9 cellular contexts compared by ENCODE assay signal in genomic region chr19:43438291-43439162, GRCh38. TPM values are rescaled to one million over a fixed set of nuclear protein-coding genes. Genes with fewer than 3 reads are reported as not detected.
A peak's percentile ranks its signal among the peaks of the same experiment; 100 is the strongest.
DNase-seq lines count a peak whose midpoint lies in the region; ATAC-seq, FAIRE-seq and TF ChIP-seq lines count a peak whose summit lies in the region.
"Had no signal": no experiment of that assay in that cellular context is flagged by ENCODE, and none has a peak within 500 bp of the region (broad histone marks: within the 10 kb centered on the region; RNA-seq: fewer than 3 reads in every experiment).

No MANE protein-coding gene starts in this region.

- no peaks in the 10 kb centered on the region for H3K36me3 Mint-ChIP-seq in activated T-cell treated with anti-CD3 and anti-CD28 coated beads, Interleukin-2, amount 50 U/mL, for 24 hours (ENCODE audit: low read depth)

- H3K4me2 ChIP-seq in HCT116 (ENCODE audit: low read length): peak overlapping the region; percentile 24

- no peak overlapping the region for H3K4me3 ChIP-seq in HCT116 (replicated peaks in 1 of 2; ENCODE audit: low read depth in 1 of 2, low read length in 2 of 2)
- H3K4me3 ChIP-seq in right atrium auricular region: no peak overlapping the region

- H3K27me3 ChIP-seq in HCT116 (ENCODE audit: insufficient read depth, low read length): no peaks in the 10 kb centered on the region
- H3K27me3 ChIP-seq in right atrium auricular region: no peaks in the 10 kb centered on the region

- H3K36me3 ChIP-seq in HCT116 (ENCODE audit: control insufficient read depth in 1 of 2, insufficient read depth in 2 of 2, low read length in 2 of 2) (no peaks in the 10 kb centered on the region), right atrium auricular region (no peaks in the 10 kb centered on the region)

- intact Hi-C loops in HCT116 (cut with micrococcal nuclease): loop anchor here (10.0 kb wide), 1 partner anchor 506 kb away; no protein-coding TSS in a partner anchor

- POLR2A ChIA-PET in HCT116 (lab: Charles Lee): interaction anchor here (0.6 to 1.6 kb wide), 2 partner anchors 87 to 235 kb away, joined by 3 to 5 read pairs; no protein-coding TSS in a partner anchor

- no peaks in the 10 kb centered on the region for H3K9me3 Mint-ChIP-seq in activated T-cell treated with anti-CD3 and anti-CD28 coated beads, Interleukin-2, amount 50 U/mL, for 24 hours

- no peak for FAIRE-seq in D721Med (lab: Jason Lieb, UNC)

- peak overlapping the region; percentile 52 for H3K27ac Mint-ChIP-seq in activated T-cell treated with anti-CD3 and anti-CD28 coated beads, Interleukin-2, amount 50 U/mL, for 24 hours

- TF ChIP-seq RAD21 in HCT116 (IDR thresholded peaks at IDR 0.05; ENCODE audit: low read depth): no peak

- H3K4me3 Mint-ChIP-seq in activated T-cell treated with anti-CD3 and anti-CD28 coated beads, Interleukin-2, amount 50 U/mL, for 24 hours: no peak overlapping the region

- no peaks in the 10 kb centered on the region for H3K27me3 Mint-ChIP-seq in activated T-cell treated with anti-CD3 and anti-CD28 coated beads, Interleukin-2, amount 50 U/mL, for 24 hours

- H3K79me2 ChIP-seq in HCT116 (ENCODE audit: insufficient read depth, low read length): no peaks in the 10 kb centered on the region

- peaks cover 52% of the 10 kb centered on the region for H3K4me1 Mint-ChIP-seq in activated T-cell treated with anti-CD3 and anti-CD28 coated beads, Interleukin-2, amount 50 U/mL, for 24 hours (ENCODE audit: low read depth)

- peaks cover 0 to 16% of the 10 kb centered on the region in 2 experiments; a peak in 2 of 4 replicates for H3K4me1 ChIP-seq in HCT116 (ENCODE audit: control insufficient read depth in 1 of 2, insufficient read depth in 2 of 2, low read length in 2 of 2)
- peaks cover 0 to 13% of the 10 kb centered on the region in 2 donors for H3K4me1 ChIP-seq in right atrium auricular region

- peak; percentile 90 for DNase-seq in AG08395 (ENCODE audit: low spot score)
- no peak for DNase-seq in HCT116 (ENCODE audit: low read depth, low spot score)
- no peak for DNase-seq in activated T-cell treated with anti-CD3 and anti-CD28 coated beads, Interleukin-2, amount 50 U/mL, for 24 hours
- DNase-seq in right atrium auricular region (ENCODE audit: low spot score): peak; percentile 65
- no peak for DNase-seq in NCI-H446 treated with DMSO at 0.1 percent for 48 hours (lab: John Stamatoyannopoulos, UW)
- no peak for DNase-seq in D721Med (ENCODE audit: insufficient read length, low spot score)
- DNase-seq in OCI-M2 (lab: John Stamatoyannopoulos, UW; ENCODE audit: unreplicated experiment): no peak
- no peak for DNase-seq in NOMO-1 treated with DMSO at 0.1 percent for 48 hours (lab: John Stamatoyannopoulos, UW; ENCODE audit: unreplicated experiment)

- no peak overlapping the region for H3K9ac ChIP-seq in HCT116 (ENCODE audit: low read length)

- BruUV-seq in HCT116 (replicated peaks; lab: Mats Ljungman, UMichigan): no TSS peak

- H2AFZ ChIP-seq in HCT116 (ENCODE audit: low read depth, low read length, poor library complexity, severe bottlenecking): no peak overlapping the region

- no peak for TF ChIP-seq POLR2A in HCT116 (IDR thresholded peaks at IDR 0.05; ENCODE audit: borderline replicate concordance, extremely low read depth, insufficient read depth, insufficient read length)

- RAD21 ChIA-PET in HCT116 (lab: Charles Lee; ENCODE audit: low non-redundant PET in 1 of 2, low total read pairs in 2 of 2, uncharacterized antibody in 2 of 2, unreplicated experiment in 2 of 2): no interaction called here

- CTCF ChIA-PET in HCT116 (lab: Charles Lee): interaction anchor here (1.0 to 1.4 kb wide), 3 partner anchors 9 to 82 kb away, joined by 3 to 7 read pairs (median 5); no protein-coding TSS in a partner anchor

- H3K9me3 ChIP-seq in HCT116 (ENCODE audit: control insufficient read depth in 1 of 2, insufficient read depth in 1 of 2, low read depth in 1 of 2, low read length in 2 of 2) (no peaks in the 10 kb centered on the region; a peak in 1 of 4 replicates), right atrium auricular region (no peaks in the 10 kb centered on the region)

- ATAC-seq in HCT116: no peak

- H4K20me1 ChIP-seq in HCT116 (ENCODE audit: insufficient read depth): no peaks in the 10 kb centered on the region

- TF ChIP-seq CTCF in HCT116 (IDR thresholded peaks at IDR 0.05 in 2 of 3, conservative IDR thresholded peaks at IDR 0.05 in 1 of 3; ENCODE audit: borderline replicate concordance in 1 of 3, insufficient read depth in 1 of 3, low read depth in 2 of 3, low read length in 2 of 3) (no peak), right atrium auricular region (IDR thresholded peaks at IDR 0.05) (no peak), D721Med (IDR thresholded peaks at IDR 0.05; ENCODE audit: insufficient read depth, missing control alignments) (no peak)

- no peaks in the 10 kb centered on the region for H3K9me2 ChIP-seq in HCT116 (ENCODE audit: insufficient read depth)

- no peak overlapping the region for H3K27ac ChIP-seq in HCT116 (ENCODE audit: low read depth, low read length)
- H3K27ac ChIP-seq in right atrium auricular region: peak overlapping the region; percentile 3 to 62

TF ChIP-seq in HCT116, 20 proteins besides CTCF, POLR2A, EP300 and RAD21:
- TF ChIP-seq EZH2phosphoT487 (IDR thresholded peaks at IDR 0.05; ENCODE audit: borderline replicate concordance) (no peak), POLR2AphosphoS5 (IDR thresholded peaks at IDR 0.05; ENCODE audit: low read depth, low read length) (no peak), YY1 (IDR thresholded peaks at IDR 0.05; ENCODE audit: extremely low read depth, insufficient replicate concordance, low read depth, low read length) (no peak), ATF3 (IDR thresholded peaks at IDR 0.05) (no peak), JUND (IDR thresholded peaks at IDR 0.05) (no peak), EZH2 (IDR thresholded peaks at IDR 0.05) (no peak), EGR1 (IDR thresholded peaks at IDR 0.05; ENCODE audit: low read depth) (no peak), SRF (IDR thresholded peaks at IDR 0.05; ENCODE audit: low read depth) (no peak), ZFX (IDR thresholded peaks at IDR 0.05) (no peak), ZBTB33 (IDR thresholded peaks at IDR 0.05; ENCODE audit: extremely low read depth, insufficient replicate concordance, low read length) (no peak), REST (IDR thresholded peaks at IDR 0.05; ENCODE audit: low read depth) (no peak), ZNF274 (IDR thresholded peaks at IDR 0.05; ENCODE audit: low read depth, low read length) (no peak)

RNA-seq across cellular contexts. Expression of gene TEX101, which starts 23.8 kb away (rescaled TPM):
- total RNA-seq in HCT116 (2021; ENCODE audit: unreplicated experiment) (not detected), right atrium auricular region (not detected)
- not detected in 2 replicates for polyA plus RNA-seq in HCT116 (2012)
- total RNA-seq: lung microvascular endothelial cell had no signal

RNA-seq across cellular contexts. Expression of gene LYPD3, which starts 26.9 kb away (rescaled TPM):
- total RNA-seq in HCT116 (2021; ENCODE audit: unreplicated experiment) (3.6 TPM), right atrium auricular region (under 1 TPM in 1 of 2 donors, not detected in 1; 0.90 TPM)
- 6.3 and 9.4 TPM in 2 replicates for polyA plus RNA-seq in HCT116 (2012)

Comparison
In these comparisons a context has a peak if more than half of its experiments do, and no peak if none do; other contexts are left out.
1. DNase-seq: peak in AG08395 (single experiment) and right atrium auricular region (single experiment); none in HCT116 (single experiment), activated T-cell treated with anti-CD3 and anti-CD28 coated beads, Interleukin-2, amount 50 U/mL, for 24 hours (single experiment), NCI-H446 treated with DMSO at 0.1 percent for 48 hours (single experiment), D721Med (single experiment), OCI-M2 (single experiment) and NOMO-1 treated with DMSO at 0.1 percent for 48 hours (single experiment).